Comparison of ENCODE assay signal across 10 cellular contexts in genomic region chr7:139683137-139683871, GRCh38.
DNase-seq lines count a peak whose midpoint lies in the region; ATAC-seq and TF ChIP-seq lines count a peak whose summit lies in the region.
"Had no signal": no experiment of that assay in that cellular context is flagged by ENCODE, and none has a peak within 500 bp of the region (broad histone marks: within the 10 kb centered on the region; RNA-seq: fewer than 3 reads in every experiment).

No MANE protein-coding gene starts in this region.

- peaks cover 80% of the 10 kb centered on the region for H3K79me2 ChIP-seq in SK-N-SH (ENCODE audit: insufficient read depth)

- peak overlapping the region; percentile 61 for H3K4me2 ChIP-seq in SK-N-SH

- peaks cover 0 to 30% of the 10 kb centered on the region in 2 experiments for H3K36me3 ChIP-seq in SK-N-SH (replicated peaks in 1 of 2; ENCODE audit: control insufficient read depth in 1 of 2, insufficient read depth in 2 of 2, low read length in 1 of 2)
- H3K36me3 ChIP-seq in CD8-positive, alpha-beta T cell (ENCODE audit: insufficient read depth, low read length), result no peaks in the 10 kb centered on the region

- CTCF ChIA-PET in SK-N-SH (lab: Yijun Ruan, JAX), result interaction anchor here (0.9 to 1.6 kb wide), 5 partner anchors 9 to 319 kb away, joined by 3 to 5 read pairs (median 4); no protein-coding TSS in a partner anchor
- CTCF ChIA-PET in CD8-positive, alpha-beta T cell (lab: Charles Lee), result interaction anchor here (1.3 kb wide), 2 partner anchors 9 to 38 kb away, joined by 3 to 4 read pairs; no protein-coding TSS in a partner anchor

- no peak for DNase-seq in SK-N-SH
- peak; percentile 76 for DNase-seq in LHCN-M2 (ENCODE audit: low read depth)
- DNase-seq in fibroblast of the aortic adventitia (ENCODE audit: low read depth), result peak; percentile 44
- DNase-seq in CD8-positive, alpha-beta T cell, result no peak
- DNase-seq in activated CD8-positive, alpha-beta memory T cell treated with anti-CD3 and anti-CD28 coated beads, Interleukin-2, amount 50 U/mL, for 48 hours, result no peak
- no peak for DNase-seq in NCI-H128 (lab: John Stamatoyannopoulos, UW; ENCODE audit: unreplicated experiment)
- DNase-seq: naive B cell had no signal

- no peaks in the 10 kb centered on the region for H3K27me3 Mint-ChIP-seq in stimulated activated memory B cell treated with anti-CD40 and anti-IgM and Interleukin-4, amounts not matched to agents 10 μg/mL and 1 μg/mL and 100 μg/mL, for 72 hours
- H3K27me3 Mint-ChIP-seq in CD8-positive, alpha-beta T cell (ENCODE audit: low read depth), result no peaks in the 10 kb centered on the region
- H3K27me3 Mint-ChIP-seq: naive B cell had no signal

- ATAC-seq in SK-N-SH treated with all-trans-retinoic acid at 6 μM for 48 hours, result no peak
- peak; percentile 59 for ATAC-seq in stimulated activated memory B cell treated with anti-CD40 and anti-IgM and Interleukin-4, amounts not matched to agents 10 μg/mL and 1 μg/mL and 100 μg/mL, for 72 hours
- no peak for ATAC-seq in CD8-positive, alpha-beta T cell

- no peak overlapping the region for H3K4me3 Mint-ChIP-seq in stimulated activated memory B cell treated with anti-CD40 and anti-IgM and Interleukin-4, amounts not matched to agents 10 μg/mL and 1 μg/mL and 100 μg/mL, for 72 hours
- H3K4me3 Mint-ChIP-seq in CD8-positive, alpha-beta T cell, result no peak overlapping the region
- H3K4me3 Mint-ChIP-seq: naive B cell had no signal

- TF ChIP-seq RAD21 in SK-N-SH (IDR thresholded peaks at IDR 0.05; ENCODE audit: low read length), result no peak

- no peak overlapping the region for H3K9ac ChIP-seq in SK-N-SH

- peaks cover 3% of the 10 kb centered on the region for H3K9me3 Mint-ChIP-seq in stimulated activated memory B cell treated with anti-CD40 and anti-IgM and Interleukin-4, amounts not matched to agents 10 μg/mL and 1 μg/mL and 100 μg/mL, for 72 hours
- H3K9me3 Mint-ChIP-seq in CD8-positive, alpha-beta T cell, result peaks cover 12% of the 10 kb centered on the region

- peaks cover 47% of the 10 kb centered on the region for H3K4me1 Mint-ChIP-seq in stimulated activated memory B cell treated with anti-CD40 and anti-IgM and Interleukin-4, amounts not matched to agents 10 μg/mL and 1 μg/mL and 100 μg/mL, for 72 hours
- peaks cover 48% of the 10 kb centered on the region for H3K4me1 Mint-ChIP-seq in CD8-positive, alpha-beta T cell (ENCODE audit: low read depth)

- H2AFZ ChIP-seq in SK-N-SH (ENCODE audit: low read depth), result no peak overlapping the region

- 95% methylated on average over 16 of the region's 16 CpGs for WGBS in SK-N-SH (ENCODE audit: low lambda C conversion rate)

- no peak for TF ChIP-seq CTCF in SK-N-SH (IDR thresholded peaks at IDR 0.05)
- no peak for TF ChIP-seq CTCF in fibroblast of the aortic adventitia (IDR thresholded peaks at IDR 0.05; ENCODE audit: insufficient read depth, low read length)
- TF ChIP-seq CTCF in CD8-positive, alpha-beta T cell (IDR thresholded peaks at IDR 0.05), result no peak

- no peaks in the 10 kb centered on the region for H3K27me3 ChIP-seq in SK-N-SH (ENCODE audit: insufficient read depth)
- H3K27me3 ChIP-seq in CD8-positive, alpha-beta T cell (ENCODE audit: insufficient read depth, low read length), result no peaks in the 10 kb centered on the region

- H3K9me3 ChIP-seq in SK-N-SH, result no peaks in the 10 kb centered on the region
- H3K9me3 ChIP-seq in CD8-positive, alpha-beta T cell (ENCODE audit: low read length), result no peaks in the 10 kb centered on the region

- peak overlapping the region in 1 of 2 experiments; percentile 84; a peak in 2 of 4 replicates for H3K27ac ChIP-seq in SK-N-SH (ENCODE audit: low read depth in 2 of 2, low read length in 1 of 2)
- H3K27ac ChIP-seq in CD8-positive, alpha-beta T cell (ENCODE audit: low read depth, low read length), result no peak overlapping the region
- H3K27ac ChIP-seq: 22Rv1 had no signal

- TF ChIP-seq EP300 in SK-N-SH (IDR thresholded peaks at IDR 0.05; ENCODE audit: borderline replicate concordance in 1 of 2, low read depth in 1 of 2, low read length in 1 of 2), result no peak

- H3K4me3 ChIP-seq in SK-N-SH (ENCODE audit: low read depth in 2 of 2, low read length in 1 of 2), result no peak overlapping the region
- no peak overlapping the region for H3K4me3 ChIP-seq in fibroblast of the aortic adventitia (ENCODE audit: low read depth, low read length)
- H3K4me3 ChIP-seq in CD8-positive, alpha-beta T cell (ENCODE audit: low read depth, low read length), result no peak overlapping the region

- peaks cover 38% of the 10 kb centered on the region for H3F3A ChIP-seq in SK-N-SH (replicated peaks; ENCODE audit: insufficient read depth)

- intact Hi-C loops in CD8-positive, alpha-beta T cell (cut with DNase I, micrococcal nuclease), result no loop called here

- peaks cover 52% of the 10 kb centered on the region for H3K36me3 Mint-ChIP-seq in stimulated activated memory B cell treated with anti-CD40 and anti-IgM and Interleukin-4, amounts not matched to agents 10 μg/mL and 1 μg/mL and 100 μg/mL, for 72 hours
- peaks cover 22% of the 10 kb centered on the region for H3K36me3 Mint-ChIP-seq in CD8-positive, alpha-beta T cell

- POLR2A ChIA-PET in SK-N-SH (lab: Yijun Ruan, JAX), result no interaction called here
- POLR2A ChIA-PET in CD8-positive, alpha-beta T cell (lab: Charles Lee), result interaction anchor here (1.2 kb wide), 1 partner anchor 9 kb away, joined by 3 read pairs; no protein-coding TSS in a partner anchor

- peak overlapping the region; percentile 78 for H3K27ac Mint-ChIP-seq in stimulated activated memory B cell treated with anti-CD40 and anti-IgM and Interleukin-4, amounts not matched to agents 10 μg/mL and 1 μg/mL and 100 μg/mL, for 72 hours
- no peak overlapping the region for H3K27ac Mint-ChIP-seq in CD8-positive, alpha-beta T cell

- H4K20me1 ChIP-seq in SK-N-SH (ENCODE audit: insufficient read depth), result peaks cover 5% of the 10 kb centered on the region; the same call in 1 of the 2 replicates

- H3K4me1 ChIP-seq in SK-N-SH (ENCODE audit: control insufficient read depth in 1 of 2, insufficient read depth in 2 of 2, low read depth in 1 of 2, low read length in 1 of 2), result peaks cover 6 to 46% of the 10 kb centered on the region in 2 experiments; a peak in 3 of 4 replicates
- peaks cover 31% of the 10 kb centered on the region for H3K4me1 ChIP-seq in CD8-positive, alpha-beta T cell (ENCODE audit: insufficient read depth, low read length)

- no peaks in the 10 kb centered on the region for H3K9me2 ChIP-seq in SK-N-SH

TF ChIP-seq in SK-N-SH, 30 proteins besides CTCF, POLR2A, EP300 and RAD21 (continues in another document):
- no peak for TF ChIP-seq SMC3 (IDR thresholded peaks at IDR 0.05; ENCODE audit: low read depth, low read length)
- TF ChIP-seq PBX3 (IDR thresholded peaks at IDR 0.05), result no peak
- no peak for TF ChIP-seq JUND (IDR thresholded peaks at IDR 0.05)
- TF ChIP-seq USF2 (IDR thresholded peaks at IDR 0.05; ENCODE audit: borderline replicate concordance, low read depth, low read length), result no peak
- TF ChIP-seq RXRA (IDR thresholded peaks at IDR 0.05; ENCODE audit: borderline replicate concordance, low read depth), result no peak
- no peak for TF ChIP-seq TAF1 (IDR thresholded peaks at IDR 0.05; ENCODE audit: borderline replicate concordance, low read depth, low read length)

TF ChIP-seq in SK-N-SH treated with all-trans-retinoic acid at 6 μM for 48 hours, 23 proteins besides CTCF, POLR2A, EP300 and RAD21 (continues in another document):
- TF ChIP-seq TCF4 (CRISPR knock-in tag; IDR thresholded peaks at IDR 0.05; ENCODE audit: borderline replicate concordance), result no peak
- TF ChIP-seq ZC3H10 (CRISPR knock-in tag; IDR thresholded peaks at IDR 0.05), result no peak
- TF ChIP-seq ZNF8 (CRISPR knock-in tag; IDR thresholded peaks at IDR 0.05), result no peak
- no peak for TF ChIP-seq BACH2 (CRISPR knock-in tag; IDR thresholded peaks at IDR 0.05; ENCODE audit: borderline replicate concordance)
- TF ChIP-seq TSHZ2 (CRISPR knock-in tag; IDR thresholded peaks at IDR 0.05), result no peak
- TF ChIP-seq GLIS3 (CRISPR knock-in tag; IDR thresholded peaks at IDR 0.05), result no peak
- TF ChIP-seq ZFP3 (CRISPR knock-in tag; IDR thresholded peaks at IDR 0.05), result no peak
- no peak for TF ChIP-seq ARNTL (CRISPR knock-in tag; IDR thresholded peaks at IDR 0.05; ENCODE audit: borderline replicate concordance, low read depth)
- TF ChIP-seq ZFP30 (CRISPR knock-in tag; IDR thresholded peaks at IDR 0.05), result no peak
- TF ChIP-seq PPARA (CRISPR knock-in tag; IDR thresholded peaks at IDR 0.05; ENCODE audit: borderline replicate concordance), result no peak

Comparison
In these comparisons a context has a peak if more than half of its experiments do, and no peak if none do; other contexts are left out.
1. DNase-seq: peak in LHCN-M2 (single experiment) and fibroblast of the aortic adventitia (single experiment); none in SK-N-SH (single experiment), CD8-positive, alpha-beta T cell (0 of 7), activated CD8-positive, alpha-beta memory T cell treated with anti-CD3 and anti-CD28 coated beads, Interleukin-2, amount 50 U/mL, for 48 hours (single experiment) and NCI-H128 (single experiment).